ENCODE assay signal across 24 cellular contexts in genomic region chr3:177735441-177735840, GRCh38.
"Had no signal": no experiment of that assay in that cellular context is flagged by ENCODE, and none has a peak within 500 bp of the region (broad histone marks: within the 10 kb centered on the region; RNA-seq: fewer than 3 reads in every experiment).

No MANE protein-coding gene starts in this region.

- DNase-seq: activated CD4-positive, alpha-beta T cell treated with anti-CD3 and anti-CD28 coated beads for 48 hours; activated CD4-positive, alpha-beta T cell treated with anti-CD3 and anti-CD28 coated beads, Interleukin-2, amount 50 U/mL, for 1 hour; activated CD4-positive, alpha-beta T cell treated with anti-CD3 and anti-CD28 coated beads, Interleukin-2, amount 50 U/mL, for 48 hours; activated CD8-positive, alpha-beta memory T cell treated with anti-CD3 and anti-CD28 coated beads, Interleukin-2, amount 10 ng/mL, durations not matched to agents 7 days and 5 days; activated CD8-positive, alpha-beta memory T cell treated with anti-CD3 and anti-CD28 coated beads, Interleukin-2, amount 50 U/mL, for 4 hours; activated CD8-positive, alpha-beta T cell treated with anti-CD3 and anti-CD28 coated beads for 36 hours; activated effector memory CD4-positive, alpha-beta T cell treated with anti-CD3 and anti-CD28 coated beads, Interleukin-2, amount 50 U/mL, for 16 hours; activated naive CD4-positive, alpha-beta T cell treated with anti-CD3 and anti-CD28 coated beads for 36 hours; activated naive CD8-positive, alpha-beta T cell treated with anti-CD3 and anti-CD28 coated beads for 36 hours; activated naive CD8-positive, alpha-beta T cell treated with anti-CD3 and anti-CD28 coated beads, Interleukin-2, amount 50 U/mL, for 24 hours; activated T-cell treated with anti-CD3 and anti-CD28 coated beads, Interleukin-2, amount 50 U/mL, for 1 hour; activated T-cell treated with anti-CD3 and anti-CD28 coated beads, Interleukin-2, amount 50 U/mL, for 48 hours; adrenal gland; amygdala; aorta; body of pancreas; caudate nucleus; colonic mucosa; effector CD8-positive, alpha-beta T cell; endodermal cell; erythroblast; head of caudate nucleus; hippocampal formation; T-helper 2 cell had no signal
